Comparison of ENCODE assay signal across 9 cellular contexts in genomic region chr16:25258856-25259179, GRCh38. TPM values are rescaled to one million over a fixed set of nuclear protein-coding genes. Genes with fewer than 3 reads are reported as not detected.
A peak's percentile ranks its signal among the peaks of the same experiment; 100 is the strongest.
DNase-seq lines count a peak whose midpoint lies in the region; ATAC-seq and TF ChIP-seq lines count a peak whose summit lies in the region.
"Had no signal": no experiment of that assay in that cellular context is flagged by ENCODE, and none has a peak within 500 bp of the region (broad histone marks: within the 10 kb centered on the region; RNA-seq: fewer than 3 reads in every experiment).

No MANE protein-coding gene starts in this region.

- DNase-seq in AG04449 (ENCODE audit: low read depth, low spot score) (no peak), Karpas-422 (peak; percentile 46), breast epithelium (ENCODE audit: low spot score in 2 of 2) (no peak), medulla oblongata (ENCODE audit: extremely low spot score) (no peak), NCI-H524 treated with DMSO at 0.1 percent for 48 hours (lab: John Stamatoyannopoulos, UW) (no peak)
- DNase-seq in activated CD4-positive, CD25-positive, alpha-beta regulatory T cell (lab: John Stamatoyannopoulos, UW): no peak

- H2AFZ ChIP-seq in Karpas-422 (ENCODE audit: low read length): no peak overlapping the region

- no peak for TF ChIP-seq CTCF in AG04449 (IDR thresholded peaks at IDR 0.05; ENCODE audit: insufficient read depth, low read length, missing control alignments)
- no peak for TF ChIP-seq CTCF in breast epithelium (IDR thresholded peaks at IDR 0.05)

- H3K27me3 ChIP-seq in Karpas-422 (ENCODE audit: low read length) (no peaks in the 10 kb centered on the region), breast epithelium (no peaks in the 10 kb centered on the region), muscle layer of duodenum (ENCODE audit: low read depth, low read length) (no peaks in the 10 kb centered on the region)

- POLR2A ChIA-PET in AG04449 (lab: Yijun Ruan, JAX): no interaction called here

- H3K4me2 ChIP-seq in Karpas-422 (ENCODE audit: low read depth, low read length, poor library complexity, severe bottlenecking): peak overlapping the region; percentile 99

- H3K79me2 ChIP-seq in Karpas-422 (ENCODE audit: low read length): peaks cover 64% of the 10 kb centered on the region

- CTCF ChIA-PET in AG04449 (lab: Yijun Ruan, JAX): interaction anchor here (2.8 kb wide), 1 partner anchor 26 kb away, joined by 12 read pairs; no protein-coding TSS in a partner anchor

- peak overlapping the region; percentile 83 for H3K4me3 ChIP-seq in AG04449 (ENCODE audit: low read depth, low read length)
- H3K4me3 ChIP-seq in Karpas-422 (ENCODE audit: low read length): peak overlapping the region; percentile 86
- H3K4me3 ChIP-seq in breast epithelium: peak overlapping the region in 2 of 3 donors; percentile 79 to 94
- H3K4me3 ChIP-seq in muscle layer of duodenum (ENCODE audit: low read depth in 1 of 2, low read length in 2 of 2): peak overlapping the region; percentile 84 to 90

- H3K4me1 ChIP-seq in Karpas-422 (ENCODE audit: low read length) (peaks cover 31% of the 10 kb centered on the region), breast epithelium (peaks cover 0 to 14% of the 10 kb centered on the region in 2 donors), muscle layer of duodenum (ENCODE audit: control insufficient read depth in 1 of 2, insufficient read depth in 2 of 2, low read length in 2 of 2) (peaks cover 4 to 31% of the 10 kb centered on the region in 2 donors)

- no peak for TF ChIP-seq POLR2A in breast epithelium (IDR thresholded peaks at IDR 0.05)

- ATAC-seq in GM19023 (IDR thresholded peaks at IDR 0.05; ENCODE audit: unreplicated experiment): no peak

- H3K27ac ChIP-seq in Karpas-422 (ENCODE audit: low read length): peak overlapping the region; percentile 80; the same call in 1 of the 2 replicates
- H3K27ac ChIP-seq in breast epithelium: peak overlapping the region; percentile 97 to 98
- peak overlapping the region; percentile 85 for H3K27ac ChIP-seq in muscle layer of duodenum (ENCODE audit: low read length)

- H3K9me3 ChIP-seq in Karpas-422 (ENCODE audit: low read length) (no peaks in the 10 kb centered on the region), breast epithelium (no peaks in the 10 kb centered on the region), muscle layer of duodenum (ENCODE audit: control insufficient read depth in 1 of 2, low read length in 2 of 2) (no peaks in the 10 kb centered on the region)

- no peaks in the 10 kb centered on the region; the same call in 1 of the 2 replicates for H3K36me3 ChIP-seq in Karpas-422 (ENCODE audit: insufficient read depth, low read length)
- H3K36me3 ChIP-seq in breast epithelium: no peaks in the 10 kb centered on the region
- H3K36me3 ChIP-seq in muscle layer of duodenum (ENCODE audit: control insufficient read depth in 1 of 2, insufficient read depth in 2 of 2, low read length in 2 of 2): peaks cover 5 to 10% of the 10 kb centered on the region in 2 donors

- no peaks in the 10 kb centered on the region for H3K9me2 ChIP-seq in Karpas-422 (replicated peaks; ENCODE audit: insufficient read depth, low read length)

- intact Hi-C loops in breast epithelium (cut with DNase I; ENCODE audit: low total_unique reads): no loop called here

- peaks cover 28% of the 10 kb centered on the region; the same call in 1 of the 2 replicates for H4K20me1 ChIP-seq in Karpas-422 (ENCODE audit: insufficient read depth, low read depth, low read length)

- peak overlapping the region; percentile 90 for H3K9ac ChIP-seq in Karpas-422 (ENCODE audit: low read length)

RNA-seq across cellular contexts. Expression of gene ZKSCAN2, which starts 1.2 kb away (rescaled TPM):
- 4.1 and 5.8 TPM in 2 replicates for total RNA-seq in Karpas-422 (2014; rRNA removed; shearing (Covaris generic); ENCODE audit: low replicate concordance)
- total RNA-seq in breast epithelium: 1 to 10 TPM; 3.9 to 5.0 (median 4.6) TPM

RNA-seq across cellular contexts. Expression of gene AQP8, which starts 42.1 kb away (rescaled TPM):
- not detected in 2 replicates for total RNA-seq in Karpas-422 (2014; rRNA removed; shearing (Covaris generic); ENCODE audit: low replicate concordance)
- total RNA-seq in breast epithelium: 1 to 10 TPM in 1 of 3 donors, not detected in 2; 2.9 TPM
- total RNA-seq: RPMI7951 had no signal
